Comparison of ENCODE assay signal across 8 cellular contexts in the genomic region with DNA sequence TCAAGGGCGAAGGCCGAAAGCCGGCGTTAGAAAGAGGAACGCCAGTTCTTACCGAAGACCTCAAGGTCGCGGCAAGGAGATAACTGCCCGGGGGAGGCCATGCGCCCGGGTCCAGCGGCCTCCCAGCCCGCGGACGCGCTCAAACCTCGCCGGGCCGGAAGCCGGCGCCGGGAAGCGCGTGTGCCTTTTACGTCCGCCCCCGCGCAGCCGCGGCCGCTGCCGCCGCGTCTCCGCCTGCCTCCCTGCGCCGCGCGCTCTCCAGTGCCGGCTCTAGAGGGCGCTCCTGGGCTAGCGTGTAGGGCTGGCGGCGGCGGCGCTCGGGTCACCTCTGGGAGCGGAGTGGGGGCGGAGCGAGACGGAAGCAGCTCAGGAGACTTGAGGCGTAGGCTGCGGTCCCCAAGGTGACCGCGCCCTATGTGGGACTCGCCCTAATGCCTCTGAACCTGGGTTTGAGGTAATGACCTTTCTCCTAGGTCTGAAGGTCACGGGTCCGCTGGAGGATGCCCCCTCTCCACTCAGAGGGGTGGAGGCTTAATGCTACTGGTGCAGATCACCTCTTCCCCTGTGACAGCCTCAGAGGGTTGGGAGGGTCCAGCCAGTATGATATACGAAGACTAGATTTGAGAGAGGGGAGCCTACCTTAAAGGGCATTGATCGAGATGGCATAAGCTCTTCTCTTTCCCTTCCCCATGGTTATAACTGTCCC. TPM values are rescaled to one million over a fixed set of nuclear protein-coding genes. Genes with fewer than 3 reads are reported as not detected.
DNase-seq lines count a peak whose midpoint lies in the region; ATAC-seq and TF ChIP-seq lines count a peak whose summit lies in the region.

No MANE protein-coding gene starts in this region.

- no peaks in the 10 kb centered on the region for H3K4me1 ChIP-seq in GM23338 (ENCODE audit: insufficient read depth)
- H3K4me1 ChIP-seq in gastroesophageal sphincter = peaks cover 0 to 21% (median 0%) of the 10 kb centered on the region in 3 donors
- H3K4me1 ChIP-seq in suprapubic skin = peaks cover 4% of the 10 kb centered on the region

- H3K36me3 ChIP-seq in GM23338 (ENCODE audit: insufficient read depth) = peaks cover 13% of the 10 kb centered on the region
- peaks cover 0 to 22% of the 10 kb centered on the region in 2 donors for H3K36me3 ChIP-seq in gastroesophageal sphincter
- peaks cover 16% of the 10 kb centered on the region for H3K36me3 ChIP-seq in suprapubic skin

- H2AFZ ChIP-seq in GM23338 = no peak overlapping the region

- H3K36me3 Mint-ChIP-seq in GM23338 (ENCODE audit: low read depth) = peaks cover 32% of the 10 kb centered on the region

- H3K4me3 ChIP-seq in GM23338 (peak overlapping the region; percentile 80), LNCaP clone FGC (ENCODE audit: low read depth, low read length) (peak overlapping the region; percentile 86), gastroesophageal sphincter (peak overlapping the region; percentile 82 to 99), suprapubic skin (peak overlapping the region; percentile 79)

- peaks cover 13% of the 10 kb centered on the region for H3K27me3 Mint-ChIP-seq in GM23338 (ENCODE audit: insufficient read depth, low read depth, poor library complexity)

- no peaks in the 10 kb centered on the region for H3K9me2 ChIP-seq in GM23338 (ENCODE audit: insufficient read depth)

- H3K4me1 Mint-ChIP-seq in GM23338 = peaks cover 7% of the 10 kb centered on the region; the same call in 2 of the 3 replicates

- H3K79me2 ChIP-seq in GM23338 (replicated peaks; ENCODE audit: insufficient read depth) = 0 out of 2 replicates have a peak, but pooled peaks cover 4% of the 10 kb centered on the region

- peak overlapping the region; percentile 87 for H3K4me3 Mint-ChIP-seq in GM23338

- H3K27me3 ChIP-seq in GM23338 (ENCODE audit: insufficient read depth) (no peaks in the 10 kb centered on the region), gastroesophageal sphincter (no peaks in the 10 kb centered on the region), suprapubic skin (no peaks in the 10 kb centered on the region)

- peak overlapping the region; percentile 95 for H3K27ac Mint-ChIP-seq in GM23338

- ATAC-seq in GM23338 (peak; percentile 72), gastroesophageal sphincter (peak; percentile 83)

- 0 out of 2 replicates have a peak, but pooled peaks cover 3% of the 10 kb centered on the region for H3F3A ChIP-seq in GM23338 (replicated peaks; ENCODE audit: low read depth)

- H4K20me1 ChIP-seq in GM23338 (replicated peaks; ENCODE audit: insufficient read depth) = no peaks in the 10 kb centered on the region

- H3K27ac ChIP-seq in GM23338 (ENCODE audit: low read depth) (peak overlapping the region; percentile 92; the same call in 1 of the 2 replicates), gastroesophageal sphincter (peak overlapping the region; percentile 93 to 100 (median 97)), suprapubic skin (peak overlapping the region; percentile 96)

- peak overlapping the region; percentile 83 for H3K4me2 ChIP-seq in GM23338

- TF ChIP-seq CTCF in GM23338 (conservative IDR thresholded peaks at IDR 0.05; ENCODE audit: low read depth in 2 of 2) = peak; percentile 32 to 76; a peak in 3 of 4 replicates
- peak; percentile 84 for TF ChIP-seq CTCF in LNCaP clone FGC (IDR thresholded peaks at IDR 0.05; ENCODE audit: control insufficient read depth, extremely low read depth, insufficient read depth)
- peak; percentile 34 to 86 (median 72) for TF ChIP-seq CTCF in gastroesophageal sphincter (IDR thresholded peaks at IDR 0.05)
- TF ChIP-seq CTCF in suprapubic skin (IDR thresholded peaks at IDR 0.05) = peak; percentile 44 to 80

- DNase-seq in EL = peak; percentile 77
- DNase-seq in GM23338 (ENCODE audit: low spot score) = peak; percentile 78
- no peak for DNase-seq in LNCaP clone FGC (ENCODE audit: low read depth)
- peak; percentile 76 for DNase-seq in SIG-M5 treated with dmso at 0.1 percent for 504 hours (lab: John Stamatoyannopoulos, UW; ENCODE audit: unreplicated experiment)
- DNase-seq in activated naive CD4-positive, alpha-beta T cell (lab: John Stamatoyannopoulos, UW) = peak; percentile 25 to 82 (median 70)
- peak; percentile 45 for DNase-seq in occipital lobe (lab: John Stamatoyannopoulos, UW)
- DNase-seq in suprapubic skin (ENCODE audit: low spot score in 2 of 2) = peak; percentile 84 to 85

- peak; percentile 15 to 48 for TF ChIP-seq POLR2A in gastroesophageal sphincter (IDR thresholded peaks at IDR 0.05)
- TF ChIP-seq POLR2A in suprapubic skin (IDR thresholded peaks at IDR 0.05) = no peak

- TF ChIP-seq EP300 in gastroesophageal sphincter (IDR thresholded peaks at IDR 0.05) (no peak), suprapubic skin (IDR thresholded peaks at IDR 0.05) (no peak)

- H3K9me3 ChIP-seq in gastroesophageal sphincter (no peaks in the 10 kb centered on the region), suprapubic skin (no peaks in the 10 kb centered on the region)

- WGBS in gastroesophageal sphincter (ENCODE audit: low coverage in 1 of 2), 2 donors = 27% methylated on average over 14 of the region's 60 CpGs; no CpG with 5 or more reads in 1 of the 2 donors
- 40% methylated on average over 9 of the region's 60 CpGs for WGBS in suprapubic skin

- H3K9me3 Mint-ChIP-seq in GM23338 = no peaks in the 10 kb centered on the region

TF ChIP-seq in GM23338, 12 proteins besides CTCF, POLR2A, EP300 and RAD21:
- no peak for TF ChIP-seq JUNB (IDR thresholded peaks at IDR 0.05; ENCODE audit: unreplicated experiment)
- peak; percentile 78 for TF ChIP-seq CREB1 (CRISPR knock-in tag; IDR thresholded peaks at IDR 0.05; ENCODE audit: low read depth)

RNA-seq across cellular contexts. Expression of a gene that starts 0.8 kb away (rescaled TPM):
- 379 and 451 TPM in 2 replicates for total RNA-seq in GM23338 (2014; rRNA removed; shearing (Covaris generic))
- polyA plus RNA-seq in GM23338 (2016; fragmentation: Nextera tagmentation; extraction: Ambion mirVana) = 325 and 348 TPM in 2 replicates
- total RNA-seq in gastroesophageal sphincter = 100 to 1,000 TPM; 165 to 302 (median 209) TPM
- total RNA-seq in occipital lobe = 73.6 TPM
- 100 to 1,000 TPM; 177 to 516 (median 455) TPM for total RNA-seq in suprapubic skin

Comparison
In these comparisons a context has a peak if more than half of its experiments do, and no peak if none do; other contexts are left out.
1. POLR2A ChIP-seq: peak in gastroesophageal sphincter (2 of 2); none in suprapubic skin (0 of 2).
2. Peak in every context shown above with its lines, with median percentiles within 50 percentile points of each other: H3K27ac ChIP-seq, H3K4me3 ChIP-seq and CTCF ChIP-seq.